ENCODE assay signal across 7 cellular contexts in the genomic region with DNA sequence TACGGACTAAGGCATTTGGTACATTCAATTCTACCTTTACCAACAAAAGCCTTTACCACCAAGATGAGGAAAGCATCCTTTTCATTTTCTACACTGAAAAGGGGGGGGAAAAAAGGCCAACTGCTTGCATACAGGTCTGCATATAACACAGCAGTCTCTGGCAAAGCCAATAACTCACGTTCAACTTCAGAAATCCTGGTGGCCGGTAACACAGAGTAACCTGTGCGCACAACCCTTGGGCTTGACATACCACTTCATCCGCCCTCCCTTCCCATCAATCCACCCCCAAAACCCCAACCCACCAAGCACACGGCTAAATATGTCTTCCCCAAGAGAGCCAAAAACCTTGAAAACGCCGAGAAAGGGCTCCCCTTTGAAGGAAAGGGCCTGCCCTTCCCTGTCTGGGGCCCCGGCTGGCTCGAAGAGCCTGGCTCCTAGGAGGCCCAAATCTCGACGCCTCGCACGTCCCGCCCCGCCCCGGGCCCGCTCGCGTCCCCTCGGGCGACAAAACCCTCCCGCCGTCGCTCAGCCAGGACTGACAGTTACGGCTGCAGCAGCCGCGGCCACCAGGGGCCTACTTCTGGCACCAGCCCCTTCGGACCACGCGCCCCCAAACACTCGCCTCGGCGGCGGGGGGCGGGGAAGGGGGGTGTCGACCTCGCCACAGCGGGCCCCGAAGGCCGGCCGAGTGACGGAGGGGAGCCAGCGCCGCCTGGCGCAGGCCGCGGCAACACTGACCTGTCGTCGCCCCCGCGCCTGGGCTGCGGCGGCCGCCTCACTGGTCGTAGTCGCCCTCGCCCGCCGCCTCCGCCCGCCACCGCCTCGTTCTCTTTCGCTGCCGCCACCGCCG. TPM values are rescaled to one million over a fixed set of nuclear protein-coding genes. Genes with fewer than 3 reads are reported as not detected.
DNase-seq lines count a peak whose midpoint lies in the region; ATAC-seq and TF ChIP-seq lines count a peak whose summit lies in the region.

No MANE protein-coding gene starts in this region.

- H3K4me3 Mint-ChIP-seq in HFFc6: peak overlapping the region; percentile 98
- H3K4me3 Mint-ChIP-seq in activated CD4-positive, alpha-beta T cell treated with anti-CD3 and anti-CD28 coated beads, Interleukin-2, amount 10 ng/mL, durations not matched to agents 7 days and 5 days: peak overlapping the region; percentile 95

- ATAC-seq in GM18498 (IDR thresholded peaks at IDR 0.05; ENCODE audit: unreplicated experiment): peak; percentile 50
- ATAC-seq in right lobe of liver: peak; percentile 58 to 75 (median 70)

- H3K4me1 Mint-ChIP-seq in HFFc6 (ENCODE audit: low read depth): peaks cover 44% of the 10 kb centered on the region
- H3K4me1 Mint-ChIP-seq in activated CD4-positive, alpha-beta T cell treated with anti-CD3 and anti-CD28 coated beads, Interleukin-2, amount 10 ng/mL, durations not matched to agents 7 days and 5 days: peaks cover 39% of the 10 kb centered on the region

- peak; percentile 76 for TF ChIP-seq CTCF in HFFc6 (IDR thresholded peaks at IDR 0.05)
- TF ChIP-seq CTCF in NB4 (IDR thresholded peaks at IDR 0.05; ENCODE audit: low read depth, low read length): no peak
- TF ChIP-seq CTCF in coronary artery (IDR thresholded peaks at IDR 0.05): no peak
- peak; percentile 33 to 65 (median 48) for TF ChIP-seq CTCF in right lobe of liver (IDR thresholded peaks at IDR 0.05)

- peak overlapping the region; percentile 85 for H3K4me3 ChIP-seq in NB4 (ENCODE audit: low read depth, low read length)
- H3K4me3 ChIP-seq in coronary artery: peak overlapping the region; percentile 98
- peak overlapping the region; percentile 97 to 98 (median 98) for H3K4me3 ChIP-seq in right lobe of liver

- H3K27ac ChIP-seq in coronary artery: peak overlapping the region; percentile 98 to 100
- H3K27ac ChIP-seq in right lobe of liver: peak overlapping the region; percentile 93 to 96 (median 96)

- H3K27ac Mint-ChIP-seq in HFFc6: peak overlapping the region; percentile 93
- peak overlapping the region; percentile 98 for H3K27ac Mint-ChIP-seq in activated CD4-positive, alpha-beta T cell treated with anti-CD3 and anti-CD28 coated beads, Interleukin-2, amount 10 ng/mL, durations not matched to agents 7 days and 5 days

- H3K27me3 Mint-ChIP-seq in HFFc6 (ENCODE audit: insufficient read depth): no peaks in the 10 kb centered on the region; the same call in 1 of the 2 replicates
- H3K27me3 Mint-ChIP-seq in activated CD4-positive, alpha-beta T cell treated with anti-CD3 and anti-CD28 coated beads, Interleukin-2, amount 10 ng/mL, durations not matched to agents 7 days and 5 days: no peaks in the 10 kb centered on the region

- DNase-seq in HFFc6 (peak; percentile 13), NB4 (ENCODE audit: low read depth) (peak; percentile 74), coronary artery (ENCODE audit: low spot score) (peak; percentile 78), right lobe of liver (peak; percentile 72 to 77 (median 76))
- DNase-seq in activated CD4-positive, alpha-beta T cell treated with anti-CD3 and anti-CD28 coated beads, Interleukin-2, amount 10 ng/mL, durations not matched to agents 7 days and 5 days: peak; percentile 58
- peak; percentile 6 to 33 (median 8) for DNase-seq in stimulated activated CD4-positive, alpha-beta T cell treated with anti-CD3 and anti-CD28 coated beads, TNF-alpha, amount 100 ng/mL, for 1 hour (ENCODE audit: low read depth in 3 of 3, low spot score in 1 of 3)

- CTCF ChIA-PET in activated CD4-positive, alpha-beta T cell treated with anti-CD3 and anti-CD28 coated beads, Interleukin-2, amount 10 ng/mL, durations not matched to agents 7 days and 5 days (lab: Charles Lee): no interaction called here

- H3K27me3 ChIP-seq in right lobe of liver: no peaks in the 10 kb centered on the region

- H3K9me3 ChIP-seq in right lobe of liver: no peaks in the 10 kb centered on the region

- peaks cover 10% of the 10 kb centered on the region for H3K36me3 Mint-ChIP-seq in HFFc6 (ENCODE audit: low read depth)
- H3K36me3 Mint-ChIP-seq in activated CD4-positive, alpha-beta T cell treated with anti-CD3 and anti-CD28 coated beads, Interleukin-2, amount 10 ng/mL, durations not matched to agents 7 days and 5 days (ENCODE audit: low read depth): peaks cover 14% of the 10 kb centered on the region

- intact Hi-C loops in right lobe of liver (cut with DNase I): no loop called here

- no peaks in the 10 kb centered on the region for H3K9me3 Mint-ChIP-seq in HFFc6
- peaks cover 6% of the 10 kb centered on the region for H3K9me3 Mint-ChIP-seq in activated CD4-positive, alpha-beta T cell treated with anti-CD3 and anti-CD28 coated beads, Interleukin-2, amount 10 ng/mL, durations not matched to agents 7 days and 5 days

- TF ChIP-seq POLR2A in NB4 (IDR thresholded peaks at IDR 0.05; ENCODE audit: extremely low read depth, insufficient read length) (no peak), right lobe of liver (IDR thresholded peaks at IDR 0.05) (no peak)

- WGBS in right lobe of liver (ENCODE audit: insufficient coverage, low coverage, low lambda C conversion rate, missing lambda C conversion rate): under 1% methylated on average over 11 of the region's 68 CpGs

- H3K36me3 ChIP-seq in right lobe of liver: no peaks in the 10 kb centered on the region

- POLR2A ChIA-PET in activated CD4-positive, alpha-beta T cell treated with anti-CD3 and anti-CD28 coated beads, Interleukin-2, amount 10 ng/mL, durations not matched to agents 7 days and 5 days (lab: Charles Lee): no interaction called here

- peaks cover 0 to 28% (median 3%) of the 10 kb centered on the region in 4 donors for H3K4me1 ChIP-seq in right lobe of liver

RNA-seq across cellular contexts. Expression of a gene that starts 0.8 kb away (rescaled TPM):
- total RNA-seq in HFFc6 (2021; fragmentation: NEBNext Ultra II Directional; extraction: Animal tissue kit (Norgen Biotek cat#: 25700)): 10 to 100 TPM; 74.9 to 82.6 (median 81.1) TPM
- total RNA-seq in activated CD4-positive, alpha-beta T cell treated with anti-CD3 and anti-CD28 coated beads, Interleukin-2, amount 10 ng/mL, durations not matched to agents 7 days and 5 days: 10 to 100 TPM; 80.9 to 93.0 TPM
- 10 to 100 TPM; 36.6 to 52.4 (median 44.6) TPM for total RNA-seq in right lobe of liver

Comparison
In these comparisons a context has a peak if more than half of its experiments do, and no peak if none do; other contexts are left out.
1. Peak in every context shown above with its lines: DNase-seq, ATAC-seq, H3K4me3 ChIP-seq and H3K27ac ChIP-seq.
2. DNase-seq: peak in every context shown above with its lines; median percentile 78 in coronary artery; 76 in right lobe of liver; 74 in NB4; 58 in activated CD4-positive, alpha-beta T cell treated with anti-CD3 and anti-CD28 coated beads, Interleukin-2, amount 10 ng/mL, durations not matched to agents 7 days and 5 days; 13 in HFFc6; 8 in stimulated activated CD4-positive, alpha-beta T cell treated with anti-CD3 and anti-CD28 coated beads, TNF-alpha, amount 100 ng/mL, for 1 hour.
3. CTCF ChIP-seq: peak in HFFc6 (single experiment) and right lobe of liver (4 of 4); none in NB4 (single experiment) and coronary artery (single experiment).